ENCODE assay signal across 24 cellular contexts in the genomic region with DNA sequence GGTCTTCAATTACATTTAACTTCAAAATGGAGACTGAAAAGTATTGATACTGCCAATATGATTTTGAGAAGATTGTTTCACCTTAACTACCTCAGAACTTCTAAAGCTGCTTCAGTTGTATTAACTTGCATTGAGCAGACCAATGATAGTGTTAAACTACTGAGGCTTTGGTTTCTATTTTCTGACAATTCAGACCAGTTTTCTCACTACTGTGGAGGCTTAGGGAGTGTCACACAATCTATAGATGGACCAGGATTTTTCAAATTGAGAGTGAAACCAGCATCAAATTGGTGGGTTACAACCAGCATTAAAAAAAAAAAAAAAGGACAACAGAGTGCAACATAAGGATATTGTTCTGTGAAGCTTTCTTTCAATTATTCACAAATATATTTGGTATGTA. TPM values are rescaled to one million over a fixed set of nuclear protein-coding genes. Genes with fewer than 3 reads are reported as not detected.
DNase-seq lines count a peak whose midpoint lies in the region; ATAC-seq, FAIRE-seq and TF ChIP-seq lines count a peak whose summit lies in the region.
"Had no signal": no experiment of that assay in that cellular context is flagged by ENCODE, and none has a peak within 500 bp of the region (broad histone marks: within the 10 kb centered on the region; RNA-seq: fewer than 3 reads in every experiment).

No MANE protein-coding gene starts in this region.

- TF ChIP-seq RAD21 in GM12878 (IDR thresholded peaks at IDR 0.05; ENCODE audit: insufficient read depth, low read depth, low read length), result no peak

- ATAC-seq in CD4-positive, alpha-beta T cell (ENCODE audit: poor library complexity), result no peak
- ATAC-seq in GM19395 (IDR thresholded peaks at IDR 0.05; ENCODE audit: unreplicated experiment) (peak; percentile 46), GM12878 (peak; percentile 55)
- ATAC-seq: HCT116, Panc1 had no signal

- no peak for TF ChIP-seq EP300 in GM12878 (IDR thresholded peaks at IDR 0.05; ENCODE audit: borderline replicate concordance in 1 of 2, control insufficient read depth in 1 of 2, low read depth in 2 of 2, low read length in 2 of 2)

- H3K4me2 ChIP-seq in GM12878 (ENCODE audit: control insufficient read depth, insufficient read depth), result 0 out of 2 replicates have a peak overlapping the region, but pooled peaks have one; percentile 20
- H3K4me2 ChIP-seq: BLaER1 treated with 17β-estradiol and CSF1 and Interleukin-3, amounts not matched to agents 10 nM and 100 nM; SK-N-SH had no signal

- in situ Hi-C loops in GM12878 (cut with MboI), result no loop called here

- TF ChIP-seq CTCF in CD4-positive, alpha-beta T cell (IDR thresholded peaks at IDR 0.05), result no peak
- TF ChIP-seq CTCF in GM12878 (IDR thresholded peaks at IDR 0.05 in 2 of 3, conservative IDR thresholded peaks at IDR 0.05 in 1 of 3; ENCODE audit: control insufficient read depth in 2 of 3, extremely low read depth in 1 of 3, insufficient read depth in 1 of 3, low read depth in 3 of 3, low read length in 3 of 3), result no peak

- no peak overlapping the region for H3K27ac ChIP-seq in CD4-positive, alpha-beta T cell (ENCODE audit: low read depth, low read length)
- H3K27ac ChIP-seq in GM12878 (ENCODE audit: control insufficient read depth, insufficient read depth), result no peak overlapping the region; the same call in 1 of the 2 replicates
- H3K27ac ChIP-seq: BLaER1 treated with 17β-estradiol and CSF1 and Interleukin-3, amounts not matched to agents 10 nM and 100 nM had no signal

- TF ChIP-seq POLR2A in GM12878 (IDR thresholded peaks at IDR 0.05; ENCODE audit: low read depth, low read length), result no peak

- no peak overlapping the region for H3K9ac ChIP-seq in GM12878 (ENCODE audit: control insufficient read depth, insufficient read depth, low read length)
- H3K9ac ChIP-seq: BLaER1 treated with 17β-estradiol and CSF1 and Interleukin-3, amounts not matched to agents 10 nM and 100 nM; SK-N-SH had no signal

- peaks cover 21% of the 10 kb centered on the region for H3K4me1 Mint-ChIP-seq in activated naive CD4-positive, alpha-beta T cell treated with anti-CD3 and anti-CD28 coated beads, Interleukin-2, amount 10 ng/mL, durations not matched to agents 7 days and 5 days
- H3K4me1 Mint-ChIP-seq in CD4-positive, alpha-beta T cell (ENCODE audit: low read depth), result peaks cover 49% of the 10 kb centered on the region

- H3K4me1 ChIP-seq in GM12878 (ENCODE audit: control insufficient read depth, insufficient read depth, low read length), result peaks cover 4% of the 10 kb centered on the region; the same call in 1 of the 2 replicates

- RAD21 ChIA-PET in GM12878 (lab: Charles Lee; ENCODE audit: unreplicated experiment), result no interaction called here

- H2AFZ ChIP-seq in GM12878 (ENCODE audit: control insufficient read depth, low read depth, low read length), result no peak overlapping the region

- H3K36me3 Mint-ChIP-seq in activated naive CD4-positive, alpha-beta T cell treated with anti-CD3 and anti-CD28 coated beads, Interleukin-2, amount 10 ng/mL, durations not matched to agents 7 days and 5 days, result peaks cover 45% of the 10 kb centered on the region
- peaks cover 63% of the 10 kb centered on the region for H3K36me3 Mint-ChIP-seq in CD4-positive, alpha-beta T cell (ENCODE audit: low read depth)

- H3K4me3 Mint-ChIP-seq in activated naive CD4-positive, alpha-beta T cell treated with anti-CD3 and anti-CD28 coated beads, Interleukin-2, amount 10 ng/mL, durations not matched to agents 7 days and 5 days, result no peak overlapping the region
- no peak overlapping the region for H3K4me3 Mint-ChIP-seq in CD4-positive, alpha-beta T cell

- peak overlapping the region; percentile 28 for H3K27ac Mint-ChIP-seq in activated naive CD4-positive, alpha-beta T cell treated with anti-CD3 and anti-CD28 coated beads, Interleukin-2, amount 10 ng/mL, durations not matched to agents 7 days and 5 days
- peak overlapping the region; percentile 67 for H3K27ac Mint-ChIP-seq in CD4-positive, alpha-beta T cell

- peaks cover 9 to 10% of the 10 kb centered on the region in 2 experiments for H3K36me3 ChIP-seq in GM12878 (ENCODE audit: control insufficient read depth in 2 of 2, insufficient read depth in 2 of 2, low read length in 1 of 2)

- POLR2A ChIA-PET in CD4-positive, alpha-beta T cell (lab: Charles Lee), result interaction anchor here (1.8 kb wide), 1 partner anchor 18 kb away, joined by 7 read pairs; a partner anchor contains a TSS
- POLR2A ChIA-PET in GM12878 (lab: Charles Lee), result interaction anchor here (0.6 to 1.9 kb wide), 3 partner anchors 12 to 92 kb away, joined by 4 to 6 read pairs (median 5); a partner anchor contains a TSS

- no peak for DNase-seq in activated naive CD4-positive, alpha-beta T cell treated with anti-CD3 and anti-CD28 coated beads, Interleukin-2, amount 10 ng/mL, durations not matched to agents 7 days and 5 days
- no peak for DNase-seq in activated naive CD4-positive, alpha-beta T cell treated with Interleukin-2 at 50 U/mL for 16 hours
- no peak for DNase-seq in CD4-positive, alpha-beta T cell
- DNase-seq in GM12878 (ENCODE audit: low read depth, low spot score), result no peak
- DNase-seq in NCI-H2171 treated with DMSO at 0.1 percent for 48 hours (lab: John Stamatoyannopoulos, UW), result no peak
- DNase-seq in NCI-H1048 (lab: John Stamatoyannopoulos, UW), result no peak
- DNase-seq in head of caudate nucleus, result no peak
- DNase-seq: ACHN, DMS79, KG1, MV-4-11, NCI-H1694, NCI-H2081, NCI-H2171, NCI-H524 treated with DMSO at 0.1 percent for 48 hours, NCI-H82, SIG-M5, SK-N-SH had no signal

- H3K79me2 ChIP-seq in GM12878 (ENCODE audit: control insufficient read depth, insufficient read depth, low read length), result no peaks in the 10 kb centered on the region; the same call in none of the 2 replicates

- no peaks in the 10 kb centered on the region for H3K9me3 Mint-ChIP-seq in activated naive CD4-positive, alpha-beta T cell treated with anti-CD3 and anti-CD28 coated beads, Interleukin-2, amount 10 ng/mL, durations not matched to agents 7 days and 5 days
- H3K9me3 Mint-ChIP-seq in CD4-positive, alpha-beta T cell, result no peaks in the 10 kb centered on the region

- H3K9me3 ChIP-seq in CD4-positive, alpha-beta T cell (ENCODE audit: control insufficient read depth, low read length), result no peaks in the 10 kb centered on the region
- H3K9me3 ChIP-seq in GM12878 (replicated peaks; ENCODE audit: control insufficient read depth, insufficient read depth, low read length), result no peaks in the 10 kb centered on the region
- H3K9me3 ChIP-seq: BLaER1 treated with 17β-estradiol and CSF1 and Interleukin-3, amounts not matched to agents 10 nM and 100 nM; SK-N-SH had no signal

- H3K27me3 Mint-ChIP-seq in activated naive CD4-positive, alpha-beta T cell treated with anti-CD3 and anti-CD28 coated beads, Interleukin-2, amount 10 ng/mL, durations not matched to agents 7 days and 5 days, result no peaks in the 10 kb centered on the region
- no peaks in the 10 kb centered on the region for H3K27me3 Mint-ChIP-seq in CD4-positive, alpha-beta T cell

- intact Hi-C loops in CD4-positive, alpha-beta T cell (cut with DNase I, micrococcal nuclease), result no loop called here
- intact Hi-C loops in GM12878 (cut with micrococcal nuclease; ENCODE audit: unreplicated experiment), result no loop called here
- intact Hi-C loops in head of caudate nucleus (cut with DNase I), result no loop called here

- no TSS peak for BruUV-seq in GM12878 (replicated peaks; lab: Mats Ljungman, UMichigan)

- SMC1A ChIA-PET in GM12878 (lab: Charles Lee; ENCODE audit: uncharacterized antibody, unreplicated experiment), result interaction anchor here (1.2 to 4.7 kb wide), 3 partner anchors 11 to 489 kb away, joined by 3 to 27 read pairs (median 10); no protein-coding TSS in a partner anchor

- FAIRE-seq in GM12878 (lab: Jason Lieb, UNC), result no peak
- FAIRE-seq: H1, HTR-8/SVneo had no signal

- no peaks in the 10 kb centered on the region; the same call in 1 of the 2 replicates for H4K20me1 ChIP-seq in GM12878 (ENCODE audit: control insufficient read depth, insufficient read depth)

- CTCF ChIA-PET in activated naive CD4-positive, alpha-beta T cell treated with anti-CD3 and anti-CD28 coated beads, Interleukin-2, amount 10 ng/mL, durations not matched to agents 7 days and 5 days (lab: Charles Lee), result no interaction called here
- CTCF ChIA-PET in CD4-positive, alpha-beta T cell (lab: Charles Lee), result no interaction called here
- CTCF ChIA-PET in GM12878 (lab: Yijun Ruan, JAX), result interaction anchor here (1.0 to 4.1 kb wide), 4 partner anchors 13 to 657 kb away, joined by 4 to 24 read pairs (median 4); no protein-coding TSS in a partner anchor

- no peaks in the 10 kb centered on the region for H3K27me3 ChIP-seq in CD4-positive, alpha-beta T cell (ENCODE audit: control insufficient read depth, insufficient read depth, low read length)
- H3K27me3 ChIP-seq in GM12878 (replicated peaks in 1 of 2; ENCODE audit: control insufficient read depth in 2 of 2, insufficient read depth in 2 of 2, low read length in 1 of 2), result no peaks in the 10 kb centered on the region
- H3K27me3 ChIP-seq: BLaER1 treated with 17β-estradiol and CSF1 and Interleukin-3, amounts not matched to agents 10 nM and 100 nM had no signal

- H3K4me3 ChIP-seq in GM12878, result no peak overlapping the region
- H3K4me3 ChIP-seq: BLaER1 treated with 17β-estradiol and CSF1 and Interleukin-3, amounts not matched to agents 10 nM and 100 nM had no signal

RNA-seq across cellular contexts. Expression of gene COG1, which starts 21.2 kb away (rescaled TPM):
- 10 to 100 TPM; 83.0 to 86.2 TPM for total RNA-seq in CD4-positive, alpha-beta T cell
- total RNA-seq in GM12878 (2013; cell fraction: nucleolus; rRNA removed), result 42.8 and 47.0 TPM in 2 replicates
- 16.7 and 23.9 TPM in 2 replicates for total RNA-seq in GM12878 (2014; rRNA removed)
- total RNA-seq in GM12878 (2014; rRNA removed; fragmentation: Illumina TruSeq; extraction: Trizol), result 13.4 and 16.0 TPM in 2 replicates
- total RNA-seq in GM12878 (2021), result 20.7 and 24.1 TPM in 2 replicates
- polyA plus RNA-seq in GM12878 (2011; ENCODE audit: low read depth), result 10.9 TPM
- 11.9 and 21.1 TPM in 2 replicates for polyA plus RNA-seq in GM12878 (2011; rRNA removed)
- polyA plus RNA-seq in GM12878 (2011; cell fraction: cytosol; rRNA removed), result 15.1 and 18.4 TPM in 2 replicates
- polyA plus RNA-seq in GM12878 (2011; cell fraction: nucleus; rRNA removed), result 43.8 and 51.2 TPM in 2 replicates
- 18.6 and 23.9 TPM in 2 replicates for polyA plus RNA-seq in GM12878 (2012)
- polyA plus RNA-seq in GM12878 (2014; fragmentation: Illumina TruSeq; extraction: Trizol), result 19.5 and 25.8 TPM in 2 replicates
- 10 to 100 TPM; 10.5 to 11.4 TPM for polyA plus RNA-seq in GM12878 (2014; fragmentation: Nextera tagmentation; extraction: Ambion mirVana)
- polyA plus RNA-seq in GM12878 (2014; rRNA removed), result 13.8 and 14.4 TPM in 2 replicates
- 10 to 100 TPM; 19.6 to 20.8 TPM for polyA plus RNA-seq in GM12878 (2016; fragmentation: Nextera tagmentation; extraction: Ambion mirVana)
- 21.4 and 26.0 TPM in 2 replicates for polyA minus RNA-seq in GM12878 (2011; rRNA and poly(A)+ RNA removed)
- polyA minus RNA-seq in GM12878 (2011; cell fraction: cytosol; rRNA and poly(A)+ RNA removed), result 9.5 and 11.2 TPM in 2 replicates
- polyA minus RNA-seq in GM12878 (2011; cell fraction: nucleus; rRNA and poly(A)+ RNA removed), result 19.2 and 29.9 TPM in 2 replicates

RNA-seq across cellular contexts. Expression of gene CPSF4L, which starts 47.7 kb away (rescaled TPM):
- total RNA-seq in CD4-positive, alpha-beta T cell, result not detected
- total RNA-seq in GM12878 (2013; cell fraction: nucleolus; rRNA removed), result not detected in 2 replicates
- total RNA-seq in GM12878 (2014; rRNA removed) (not detected in 2 replicates), GM12878 (2014; rRNA removed; fragmentation: Illumina TruSeq; extraction: Trizol) (not detected in 2 replicates), GM12878 (2021) (not detected in 2 replicates)
- polyA plus RNA-seq in GM12878 (2011; ENCODE audit: low read depth), result not detected
- polyA plus RNA-seq in GM12878 (2011; rRNA removed) (not detected in 2 replicates), GM12878 (2014; fragmentation: Illumina TruSeq; extraction: Trizol) (not detected in 2 replicates), GM12878 (2014; fragmentation: Nextera tagmentation; extraction: Ambion mirVana) (not detected), GM12878 (2014; rRNA removed) (not detected in 2 replicates), GM12878 (2016; fragmentation: Nextera tagmentation; extraction: Ambion mirVana) (not detected)
- polyA plus RNA-seq in GM12878 (2011; cell fraction: cytosol; rRNA removed), result 0.15 TPM in 1 of 2 replicates, not detected in the other
- not detected in 2 replicates for polyA plus RNA-seq in GM12878 (2011; cell fraction: nucleus; rRNA removed)
- polyA plus RNA-seq in GM12878 (2012), result not detected in 2 replicates
- polyA minus RNA-seq in GM12878 (2011; rRNA and poly(A)+ RNA removed), result not detected in 2 replicates
- polyA minus RNA-seq in GM12878 (2011; cell fraction: cytosol; rRNA and poly(A)+ RNA removed), result not detected in 2 replicates
- polyA minus RNA-seq in GM12878 (2011; cell fraction: nucleus; rRNA and poly(A)+ RNA removed), result not detected in 2 replicates
- total RNA-seq: H1 had no signal
- polyA plus RNA-seq: H1 had no signal

RNA-seq across cellular contexts. Expression of gene SSTR2, which starts 49.2 kb away (rescaled TPM):
- not detected for total RNA-seq in CD4-positive, alpha-beta T cell
- total RNA-seq in GM12878 (2013; cell fraction: nucleolus; rRNA removed), result 17.7 and 19.0 TPM in 2 replicates
- total RNA-seq in GM12878 (2014; rRNA removed) (1.9 and 2.2 TPM in 2 replicates), GM12878 (2014; rRNA removed; fragmentation: Illumina TruSeq; extraction: Trizol) (1.7 and 2.0 TPM in 2 replicates), GM12878 (2021) (2.3 TPM in 2 replicates)
- 0.47 TPM for polyA plus RNA-seq in GM12878 (2011; ENCODE audit: low read depth)
- polyA plus RNA-seq in GM12878 (2011; rRNA removed) (12.5 and 14.2 TPM in 2 replicates), GM12878 (2014; fragmentation: Illumina TruSeq; extraction: Trizol) (1.7 TPM in 2 replicates), GM12878 (2014; fragmentation: Nextera tagmentation; extraction: Ambion mirVana) (under 1 TPM; 0.47 to 0.69 TPM), GM12878 (2014; rRNA removed) (1.5 and 1.6 TPM in 2 replicates), GM12878 (2016; fragmentation: Nextera tagmentation; extraction: Ambion mirVana) (1 to 10 TPM; 1.2 to 1.6 TPM)
- 10.7 and 11.8 TPM in 2 replicates for polyA plus RNA-seq in GM12878 (2011; cell fraction: cytosol; rRNA removed)
- 8.3 and 11.2 TPM in 2 replicates for polyA plus RNA-seq in GM12878 (2011; cell fraction: nucleus; rRNA removed)
- 0.54 and 0.97 TPM in 2 replicates for polyA plus RNA-seq in GM12878 (2012)
- 26.0 and 31.7 TPM in 2 replicates for polyA minus RNA-seq in GM12878 (2011; rRNA and poly(A)+ RNA removed)
- polyA minus RNA-seq in GM12878 (2011; cell fraction: cytosol; rRNA and poly(A)+ RNA removed), result 4.1 and 4.9 TPM in 2 replicates
- 7.4 and 8.3 TPM in 2 replicates for polyA minus RNA-seq in GM12878 (2011; cell fraction: nucleus; rRNA and poly(A)+ RNA removed)
